15 cellular contexts compared by ENCODE assay signal in the genomic region with DNA sequence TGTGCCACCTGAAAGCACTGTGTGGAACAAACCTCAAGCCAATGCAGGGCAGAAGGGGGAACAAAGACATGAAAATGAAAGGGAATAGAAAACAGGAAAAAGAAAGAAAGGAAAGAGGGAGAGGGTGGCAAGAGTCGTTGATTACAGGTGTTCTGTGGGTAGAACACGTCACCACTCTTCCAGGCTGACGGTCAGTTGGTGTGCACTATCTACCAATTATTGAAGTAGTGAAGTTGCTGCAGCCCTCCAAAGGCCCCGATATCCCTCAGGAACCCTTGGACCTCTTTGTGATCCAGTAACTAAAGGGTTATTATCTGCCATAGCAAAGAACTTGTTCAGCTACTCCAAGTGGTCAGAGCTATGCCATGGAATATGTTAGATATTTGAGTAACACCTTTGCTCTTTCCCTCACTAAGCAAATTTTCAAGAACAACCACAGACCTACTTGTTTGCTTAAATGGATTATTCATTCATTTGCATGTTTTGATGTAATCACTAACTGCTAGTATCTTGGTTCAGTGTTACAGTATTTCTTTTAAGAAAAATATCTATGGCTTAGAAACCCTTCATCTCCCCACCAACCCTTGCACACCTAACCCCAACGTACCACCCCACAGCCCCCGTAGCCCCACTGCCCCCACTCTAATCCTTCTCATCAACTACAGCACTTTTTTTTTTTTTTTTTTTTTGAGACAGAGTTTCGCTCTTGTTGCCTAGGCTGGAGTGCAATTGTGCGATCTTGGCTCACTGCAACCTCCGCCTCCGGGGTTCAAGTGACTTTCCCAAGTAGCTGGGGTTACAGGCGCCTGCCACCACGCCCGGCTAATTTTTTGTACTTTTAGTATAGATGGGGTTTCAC. TPM values are rescaled to one million over a fixed set of nuclear protein-coding genes. Genes with fewer than 3 reads are reported as not detected.
DNase-seq lines count a peak whose midpoint lies in the region; TF ChIP-seq lines count a peak whose summit lies in the region.
"Had no signal": no experiment of that assay in that cellular context is flagged by ENCODE, and none has a peak within 500 bp of the region (broad histone marks: within the 10 kb centered on the region; RNA-seq: fewer than 3 reads in every experiment).

No MANE protein-coding gene starts in this region.

- no peak for TF ChIP-seq POLR2A in thyroid gland (IDR thresholded peaks at IDR 0.05)
- TF ChIP-seq POLR2A in stomach (IDR thresholded peaks at IDR 0.05): no peak

- TF ChIP-seq CTCF in thyroid gland (IDR thresholded peaks at IDR 0.05) (no peak), stomach (IDR thresholded peaks at IDR 0.05) (no peak)

- H3K4me3 ChIP-seq in thyroid gland (replicated peaks in 1 of 3) (no peak overlapping the region), stomach (no peak overlapping the region)
- H3K4me3 ChIP-seq: ascending aorta, uterus had no signal

- peaks cover 24% of the 10 kb centered on the region in 2 donors for H3K4me1 ChIP-seq in thyroid gland
- H3K4me1 ChIP-seq in stomach: peaks cover 0 to 36% (median 10%) of the 10 kb centered on the region in 4 donors
- H3K4me1 ChIP-seq: ascending aorta, uterus had no signal

- H3K27ac ChIP-seq in thyroid gland: peak overlapping the region in 2 of 3 donors; percentile 16 to 60
- peak overlapping the region in 2 of 5 donors; percentile 13 to 20 for H3K27ac ChIP-seq in stomach
- H3K27ac ChIP-seq: ascending aorta, uterus had no signal

- H3K36me3 ChIP-seq in thyroid gland: no peaks in the 10 kb centered on the region
- H3K36me3 ChIP-seq in stomach: no peaks in the 10 kb centered on the region
- H3K36me3 ChIP-seq: ascending aorta, uterus had no signal

- H3K27me3 ChIP-seq in thyroid gland (no peaks in the 10 kb centered on the region), stomach (no peaks in the 10 kb centered on the region)
- H3K27me3 ChIP-seq: ascending aorta had no signal

- WGBS in thyroid gland, 2 donors: 63 to 64% methylated on average over 13 of the region's 13 CpGs
- 59 to 68% (median 62%) methylated on average over 13 of the region's 13 CpGs for WGBS in stomach, 5 donors

- H3K9me3 ChIP-seq in thyroid gland (no peaks in the 10 kb centered on the region), stomach (no peaks in the 10 kb centered on the region)
- H3K9me3 ChIP-seq: ascending aorta, uterus had no signal

- DNase-seq in activated effector memory CD4-positive, alpha-beta T cell treated with anti-CD3 and anti-CD28 coated beads, Interleukin-2, amount 50 U/mL, for 16 hours: peak; percentile 70
- no peak for DNase-seq in activated effector memory CD4-positive, alpha-beta T cell treated with Interleukin-2 at 50 U/mL for 16 hours
- DNase-seq in NCI-H1048 (lab: John Stamatoyannopoulos, UW) (peak; percentile 11), thyroid gland (no peak), islet precursor cell (no peak), stomach (no peak)
- DNase-seq in central memory CD4-positive, alpha-beta T cell: peak; percentile 48
- no peak for DNase-seq in NK-92 treated with Interleukin-12 subunit alpha and Interleukin-12 subunit beta, amount 100 ng/mL, for 24 hours (lab: John Stamatoyannopoulos, UW)
- DNase-seq: Karpas-422, NCI-H2081, uterus had no signal

- TF ChIP-seq EP300 in stomach (IDR thresholded peaks at IDR 0.05): no peak

- intact Hi-C loops in thyroid gland (cut with DNase I) (no loop called here), stomach (cut with DNase I; ENCODE audit: low total_unique reads) (no loop called here)

RNA-seq across cellular contexts. Expression of a gene that starts 31.3 kb away (rescaled TPM):
- total RNA-seq in thyroid gland (10 to 100 TPM in 1 of 4 donors, 1 to 10 TPM in 3; 2.4 to 15.6 (median 3.7) TPM), stomach (10 to 100 TPM in 2 of 5 donors, 1 to 10 TPM in 3; 3.5 to 22.9 (median 9.2) TPM)
- 1 to 10 TPM; 2.0 to 4.7 (median 2.4) TPM for polyA plus RNA-seq in stomach
- total RNA-seq: Daoy, glomerular endothelial cell had no signal
- polyA plus RNA-seq: neural cell had no signal

Comparison
In these comparisons a context has a peak if more than half of its experiments do, and no peak if none do; other contexts are left out.
1. DNase-seq: peak in activated effector memory CD4-positive, alpha-beta T cell treated with anti-CD3 and anti-CD28 coated beads, Interleukin-2, amount 50 U/mL, for 16 hours (single experiment), NCI-H1048 (single experiment) and central memory CD4-positive, alpha-beta T cell (single experiment); none in activated effector memory CD4-positive, alpha-beta T cell treated with Interleukin-2 at 50 U/mL for 16 hours (single experiment), thyroid gland (0 of 2), islet precursor cell (single experiment), NK-92 treated with Interleukin-12 subunit alpha and Interleukin-12 subunit beta, amount 100 ng/mL, for 24 hours (single experiment) and stomach (single experiment).